11 cellular contexts compared by ENCODE assay signal in the genomic region with DNA sequence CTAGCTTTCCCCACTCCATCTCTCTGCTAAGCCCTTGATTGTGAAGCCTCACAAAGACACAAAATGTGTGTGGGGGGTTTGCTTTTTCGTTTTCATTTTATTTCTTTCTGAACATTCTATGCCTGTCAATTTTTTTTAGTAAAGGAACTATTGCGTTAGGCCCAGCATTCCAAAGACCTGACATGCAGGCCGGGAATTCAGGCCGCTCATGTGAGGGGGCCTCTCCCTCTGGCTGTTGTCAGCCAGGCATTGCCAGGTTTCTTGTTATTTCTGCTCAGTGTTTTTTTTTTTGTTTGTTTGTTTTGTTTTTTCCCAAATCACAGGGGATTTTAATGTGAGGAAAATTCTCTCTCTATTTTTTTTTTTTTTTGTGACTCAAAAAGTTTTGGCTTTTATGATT. TPM values are rescaled to one million over a fixed set of nuclear protein-coding genes. Genes with fewer than 3 reads are reported as not detected.
DNase-seq lines count a peak whose midpoint lies in the region; ATAC-seq and TF ChIP-seq lines count a peak whose summit lies in the region.
"Had no signal": no experiment of that assay in that cellular context is flagged by ENCODE, and none has a peak within 500 bp of the region (broad histone marks: within the 10 kb centered on the region; RNA-seq: fewer than 3 reads in every experiment).

No MANE protein-coding gene starts in this region.

- H3K27me3 ChIP-seq in esophagus squamous epithelium, result no peaks in the 10 kb centered on the region
- no peaks in the 10 kb centered on the region for H3K27me3 ChIP-seq in CD8-positive, alpha-beta memory T cell (ENCODE audit: insufficient read depth, low read length, poor library complexity, severe bottlenecking)
- H3K27me3 ChIP-seq: MG63 had no signal

- ATAC-seq in HG02938 (IDR thresholded peaks at IDR 0.05; ENCODE audit: unreplicated experiment), result no peak

- H3K27me3 Mint-ChIP-seq in mesothelial cell of epicardium (ENCODE audit: low read depth), result no peaks in the 10 kb centered on the region
- H3K27me3 Mint-ChIP-seq in CD8-positive, alpha-beta memory T cell, result peaks cover 25 to 51% of the 10 kb centered on the region in 2 donors

- H3K27ac ChIP-seq in esophagus squamous epithelium (peak overlapping the region in 3 of 4 donors; percentile 15 to 71 (median 61)), urinary bladder (ENCODE audit: low read depth) (peak overlapping the region; percentile 57)
- H3K27ac ChIP-seq in CD8-positive, alpha-beta memory T cell (ENCODE audit: low read depth, low read length), result no peak overlapping the region
- H3K27ac ChIP-seq: VCaP had no signal

- H3K36me3 ChIP-seq in esophagus squamous epithelium (no peaks in the 10 kb centered on the region), urinary bladder (ENCODE audit: insufficient read depth) (no peaks in the 10 kb centered on the region)
- no peaks in the 10 kb centered on the region for H3K36me3 ChIP-seq in CD8-positive, alpha-beta memory T cell (ENCODE audit: insufficient read depth, low read length)
- H3K36me3 ChIP-seq: MG63 had no signal

- H3K4me3 ChIP-seq in esophagus squamous epithelium (no peak overlapping the region), urinary bladder (ENCODE audit: low read depth, low read length) (no peak overlapping the region)
- no peak overlapping the region for H3K4me3 ChIP-seq in CD8-positive, alpha-beta memory T cell (ENCODE audit: low read length)
- H3K4me3 ChIP-seq: MG63 had no signal

- peaks cover 3% of the 10 kb centered on the region for H3K9me3 Mint-ChIP-seq in mesothelial cell of epicardium
- no peaks in the 10 kb centered on the region for H3K9me3 Mint-ChIP-seq in CD8-positive, alpha-beta memory T cell

- peaks cover 38% of the 10 kb centered on the region for H3K4me1 Mint-ChIP-seq in mesothelial cell of epicardium
- H3K4me1 Mint-ChIP-seq in CD8-positive, alpha-beta memory T cell, result peaks cover 0 to 6% (median 0%) of the 10 kb centered on the region in 3 donors

- no peak overlapping the region for H3K4me3 Mint-ChIP-seq in mesothelial cell of epicardium
- no peak overlapping the region for H3K4me3 Mint-ChIP-seq in CD8-positive, alpha-beta memory T cell

- peaks cover 0 to 29% (median 6%) of the 10 kb centered on the region in 3 donors for H3K4me1 ChIP-seq in esophagus squamous epithelium
- no peaks in the 10 kb centered on the region for H3K4me1 ChIP-seq in urinary bladder (ENCODE audit: insufficient read depth)
- H3K4me1 ChIP-seq in CD8-positive, alpha-beta memory T cell (ENCODE audit: insufficient read depth, low read length), result no peaks in the 10 kb centered on the region

- POLR2A ChIA-PET in CD8-positive, alpha-beta memory T cell (lab: Charles Lee), result no interaction called here

- WGBS in esophagus squamous epithelium, 2 donors, result 63 to 74% methylated on average over 4 of the region's 4 CpGs
- whole genome bisulfite sequencing in urinary bladder, result 47% methylated on average over 4 of the region's 4 CpGs

- peak; percentile 56 for DNase-seq in RPMI7951 (ENCODE audit: low read depth)
- no peak for DNase-seq in esophagus squamous epithelium (lab: John Stamatoyannopoulos, UW)
- DNase-seq in mesothelial cell of epicardium (ENCODE audit: low spot score in 2 of 2, unreplicated experiment in 2 of 2), result no peak
- no peak for DNase-seq in CD8-positive, alpha-beta memory T cell
- no peak for DNase-seq in ecto neural progenitor cell (ENCODE audit: low spot score)
- DNase-seq in NCI-H1105 treated with DMSO at 0.1 percent for 48 hours (lab: John Stamatoyannopoulos, UW), result no peak
- DNase-seq: MG63 had no signal

- H3K27ac Mint-ChIP-seq in mesothelial cell of epicardium, result peak overlapping the region; percentile 99
- no peak overlapping the region for H3K27ac Mint-ChIP-seq in CD8-positive, alpha-beta memory T cell

- intact Hi-C loops in esophagus squamous epithelium (cut with DNase I), result no loop called here

- no peak for TF ChIP-seq POLR2A in esophagus squamous epithelium (IDR thresholded peaks at IDR 0.05)

- peaks cover 2% of the 10 kb centered on the region for H3K36me3 Mint-ChIP-seq in mesothelial cell of epicardium
- H3K36me3 Mint-ChIP-seq in CD8-positive, alpha-beta memory T cell, result no peaks in the 10 kb centered on the region

- CTCF ChIA-PET in CD8-positive, alpha-beta memory T cell (lab: Charles Lee), result no interaction called here

- H3K9me3 ChIP-seq in esophagus squamous epithelium, result no peaks in the 10 kb centered on the region
- H3K9me3 ChIP-seq in CD8-positive, alpha-beta memory T cell (ENCODE audit: low read length), result no peaks in the 10 kb centered on the region
- H3K9me3 ChIP-seq: MG63 had no signal

- no peak for TF ChIP-seq CTCF in esophagus squamous epithelium (IDR thresholded peaks at IDR 0.05)
- TF ChIP-seq CTCF in mesothelial cell of epicardium (IDR thresholded peaks at IDR 0.05; ENCODE audit: unreplicated experiment), result no peak

RNA-seq across cellular contexts. Expression of gene MEDAG, which starts 10.3 kb away (rescaled TPM):
- 18.0 and 21.0 TPM in 2 replicates for total RNA-seq in RPMI7951 (2014; rRNA removed; shearing (Covaris generic))
- total RNA-seq in esophagus squamous epithelium, result 10 to 100 TPM in 1 of 4 donors, 1 to 10 TPM in 3; 1.1 to 11.3 (median 6.3) TPM
- 7.5 to 7.9 TPM (median 7.7 TPM) in 3 replicates for total RNA-seq in mesothelial cell of epicardium
- 12.2 TPM for total RNA-seq in urinary bladder
- 12.7 TPM for polyA plus RNA-seq in urinary bladder
- not detected for total RNA-seq in CD8-positive, alpha-beta memory T cell
- not detected for polyA plus RNA-seq in CD8-positive, alpha-beta memory T cell
- total RNA-seq: mononuclear cell had no signal

RNA-seq across cellular contexts. Expression of gene TEX26, which starts 36.7 kb away (rescaled TPM):
- not detected in 2 replicates for total RNA-seq in RPMI7951 (2014; rRNA removed; shearing (Covaris generic))
- total RNA-seq in esophagus squamous epithelium (not detected), mesothelial cell of epicardium (not detected in 3 replicates), urinary bladder (0.16 TPM)
- polyA plus RNA-seq in urinary bladder, result not detected
- not detected for total RNA-seq in CD8-positive, alpha-beta memory T cell
- not detected for polyA plus RNA-seq in CD8-positive, alpha-beta memory T cell
- total RNA-seq: mononuclear cell had no signal
